8 cellular contexts compared by ENCODE assay signal in the genomic region with DNA sequence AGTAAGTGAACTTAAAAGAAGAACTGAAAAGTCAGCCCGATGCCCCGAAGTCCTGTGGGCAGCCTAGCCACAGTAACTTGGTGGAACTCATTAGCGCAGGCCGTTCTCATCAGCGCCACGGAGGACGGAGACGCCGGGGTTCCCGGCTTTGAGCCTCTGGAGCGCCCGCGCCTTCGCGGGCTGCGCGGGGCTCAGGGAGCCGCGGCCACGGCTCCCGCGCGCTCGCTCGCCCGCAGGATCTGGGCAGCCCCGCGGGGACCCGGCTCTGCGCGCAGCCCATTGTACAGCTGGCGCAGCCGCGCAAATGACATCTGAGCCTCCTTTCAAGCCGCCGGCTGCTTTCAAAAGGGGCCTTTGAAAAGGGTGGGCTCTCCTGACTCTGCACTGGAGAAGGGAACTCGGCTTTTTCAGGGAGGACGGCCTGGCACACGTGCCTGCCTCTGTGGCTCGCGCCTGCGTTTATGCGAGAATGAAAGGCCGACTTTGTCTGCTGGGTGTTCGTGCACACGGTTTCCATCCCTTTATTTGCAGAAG. TPM values are rescaled to one million over a fixed set of nuclear protein-coding genes. Genes with fewer than 3 reads are reported as not detected.
DNase-seq lines count a peak whose midpoint lies in the region; TF ChIP-seq lines count a peak whose summit lies in the region.

No MANE protein-coding gene starts in this region.

- peak overlapping the region; percentile 63 for H3K4me3 ChIP-seq in iPS-20b (ENCODE audit: low read length)
- peak overlapping the region in 3 of 4 donors; percentile 17 to 38 (median 33) for H3K4me3 ChIP-seq in stomach

- H3K27me3 ChIP-seq in iPS-20b (ENCODE audit: insufficient read depth, low read length) (peaks cover 42% of the 10 kb centered on the region), stomach (peaks cover 0 to 54% (median 16%) of the 10 kb centered on the region in 3 donors)

- peak overlapping the region; percentile 20; the same call in 1 of the 2 replicates for H3K9ac ChIP-seq in iPS-20b (ENCODE audit: low read depth, low read length)

- H3K36me3 Mint-ChIP-seq in activated T-helper 1 cell treated with anti-CD3 and anti-CD28 coated beads, Interleukin-12 subunit alpha, Interleukin-12 subunit beta, Interleukin-2, Interleukin-4 antibody, amounts not matched to agents 30 ng/mL and 10 ng/mL and 1 ng/mL, durations not matched to agents 14 hours and 24 hours and 36 hours (ENCODE audit: low read depth) = no peaks in the 10 kb centered on the region
- no peaks in the 10 kb centered on the region for H3K36me3 Mint-ChIP-seq in nephron progenitor cell (ENCODE audit: low read depth)

- H3K36me3 ChIP-seq in iPS-20b (ENCODE audit: insufficient read depth, low read depth, low read length) = no peaks in the 10 kb centered on the region
- no peaks in the 10 kb centered on the region for H3K36me3 ChIP-seq in stomach

- no peak overlapping the region for H3K27ac Mint-ChIP-seq in activated T-helper 1 cell treated with anti-CD3 and anti-CD28 coated beads, Interleukin-12 subunit alpha, Interleukin-12 subunit beta, Interleukin-2, Interleukin-4 antibody, amounts not matched to agents 30 ng/mL and 10 ng/mL and 1 ng/mL, durations not matched to agents 14 hours and 24 hours and 36 hours
- no peak overlapping the region for H3K27ac Mint-ChIP-seq in nephron progenitor cell

- peaks cover 6% of the 10 kb centered on the region for H3K4me1 Mint-ChIP-seq in activated T-helper 1 cell treated with anti-CD3 and anti-CD28 coated beads, Interleukin-12 subunit alpha, Interleukin-12 subunit beta, Interleukin-2, Interleukin-4 antibody, amounts not matched to agents 30 ng/mL and 10 ng/mL and 1 ng/mL, durations not matched to agents 14 hours and 24 hours and 36 hours (ENCODE audit: low read depth)
- peaks cover 20% of the 10 kb centered on the region for H3K4me1 Mint-ChIP-seq in nephron progenitor cell

- 3 to 7% (median 5%) methylated on average over 22 to 46 of the region's 46 CpGs for WGBS in stomach, 5 donors

- no peak for TF ChIP-seq CTCF in stomach (IDR thresholded peaks at IDR 0.05)
- TF ChIP-seq CTCF in nephron progenitor cell (IDR thresholded peaks at IDR 0.05) = no peak

- TF ChIP-seq EP300 in stomach (IDR thresholded peaks at IDR 0.05) = no peak

- peaks cover 26% of the 10 kb centered on the region for H3K27me3 Mint-ChIP-seq in activated T-helper 1 cell treated with anti-CD3 and anti-CD28 coated beads, Interleukin-12 subunit alpha, Interleukin-12 subunit beta, Interleukin-2, Interleukin-4 antibody, amounts not matched to agents 30 ng/mL and 10 ng/mL and 1 ng/mL, durations not matched to agents 14 hours and 24 hours and 36 hours (ENCODE audit: insufficient read depth)
- H3K27me3 Mint-ChIP-seq in nephron progenitor cell (ENCODE audit: low read depth, poor library complexity) = no peaks in the 10 kb centered on the region

- H3K9me3 ChIP-seq in iPS-20b (ENCODE audit: insufficient read depth, low read depth, low read length) (no peaks in the 10 kb centered on the region), stomach (no peaks in the 10 kb centered on the region)

- no peak for TF ChIP-seq POLR2A in stomach (IDR thresholded peaks at IDR 0.05)

- H3K27ac ChIP-seq in iPS-20b (ENCODE audit: low read length) (no peak overlapping the region), stomach (no peak overlapping the region)

- H3K4me1 ChIP-seq in iPS-20b (ENCODE audit: insufficient read depth, low read length) (peaks cover 3% of the 10 kb centered on the region; the same call in 1 of the 2 replicates), stomach (peaks cover 0 to 10% (median 6%) of the 10 kb centered on the region in 4 donors)

- intact Hi-C loops in activated T-helper 1 cell treated with anti-CD3 and anti-CD28 coated beads, Interleukin-12 subunit alpha, Interleukin-12 subunit beta, Interleukin-2, Interleukin-4 antibody, amounts not matched to agents 30 ng/mL and 10 ng/mL and 1 ng/mL, durations not matched to agents 14 hours and 24 hours and 36 hours (cut with micrococcal nuclease) = loop anchor here (2.0 kb wide), 1 partner anchor 26 kb away; no protein-coding TSS in a partner anchor
- intact Hi-C loops in stomach (cut with DNase I; ENCODE audit: low total_unique reads) = no loop called here

- H3K9me3 Mint-ChIP-seq in activated T-helper 1 cell treated with anti-CD3 and anti-CD28 coated beads, Interleukin-12 subunit alpha, Interleukin-12 subunit beta, Interleukin-2, Interleukin-4 antibody, amounts not matched to agents 30 ng/mL and 10 ng/mL and 1 ng/mL, durations not matched to agents 14 hours and 24 hours and 36 hours = no peaks in the 10 kb centered on the region
- peaks cover 13% of the 10 kb centered on the region for H3K9me3 Mint-ChIP-seq in nephron progenitor cell

- DNase-seq in NCI-H2227 (lab: John Stamatoyannopoulos, UW; ENCODE audit: unreplicated experiment) (peak; percentile 47), NCI-H2227 treated with DMSO at 0.1 percent for 48 hours (lab: John Stamatoyannopoulos, UW) (no peak), stomach (no peak), NAMALWA (ENCODE audit: low spot score) (no peak), ecto neural progenitor cell (ENCODE audit: low spot score) (no peak), nephron progenitor cell (no peak)
- no peak for DNase-seq in activated T-helper 1 cell treated with anti-CD3 and anti-CD28 coated beads, Interleukin-12 subunit alpha, Interleukin-12 subunit beta, Interleukin-2, Interleukin-4 antibody, amounts not matched to agents 30 ng/mL and 10 ng/mL and 1 ng/mL, durations not matched to agents 14 hours and 24 hours and 36 hours (ENCODE audit: low spot score)

- H3K4me3 Mint-ChIP-seq in activated T-helper 1 cell treated with anti-CD3 and anti-CD28 coated beads, Interleukin-12 subunit alpha, Interleukin-12 subunit beta, Interleukin-2, Interleukin-4 antibody, amounts not matched to agents 30 ng/mL and 10 ng/mL and 1 ng/mL, durations not matched to agents 14 hours and 24 hours and 36 hours = peak overlapping the region; percentile 37
- no peak overlapping the region for H3K4me3 Mint-ChIP-seq in nephron progenitor cell

RNA-seq across cellular contexts. Expression of a gene that starts 40.7 kb away (rescaled TPM):
- not detected in 2 replicates for total RNA-seq in activated T-helper 1 cell treated with anti-CD3 and anti-CD28 coated beads, Interleukin-12 subunit alpha, Interleukin-12 subunit beta, Interleukin-2, Interleukin-4 antibody, amounts not matched to agents 30 ng/mL and 10 ng/mL and 1 ng/mL, durations not matched to agents 14 hours and 24 hours and 36 hours
- total RNA-seq in stomach = 10 to 100 TPM in 2 of 5 donors, 1 to 10 TPM in 2, under 1 TPM in 1; 0.29 to 24.8 (median 9.9) TPM
- polyA plus RNA-seq in stomach = 1 to 10 TPM in 2 of 3 donors, under 1 TPM in 1; 0.85 to 3.2 (median 3.1) TPM
